Comparison of ENCODE assay signal across 8 cellular contexts in genomic region chr6:24774696-24775519, GRCh38. TPM values are rescaled to one million over a fixed set of nuclear protein-coding genes. Genes with fewer than 3 reads are reported as not detected.
DNase-seq lines count a peak whose midpoint lies in the region; ATAC-seq and TF ChIP-seq lines count a peak whose summit lies in the region.

TSS of gene GMNN (plus strand) at chr6:24774937. CDS start at chr6:24777247, 2,310 bp downstream.

- H3K4me3 ChIP-seq in hepatocyte: peak within 1 kb of the TSS; percentile 96
- H3K4me3 ChIP-seq in aorta (ENCODE audit: low read length in 2 of 2): peak within 1 kb of the TSS; percentile 67 to 82

- H2AFZ ChIP-seq in hepatocyte: peak within 1 kb of the TSS; percentile 97

- H4K20me1 ChIP-seq in hepatocyte (ENCODE audit: insufficient read depth, poor library complexity, severe bottlenecking): no peaks in the 10 kb centered on the region

- H3K27me3 ChIP-seq in hepatocyte: no peaks in the 10 kb centered on the region
- no peaks in the 10 kb centered on the region for H3K27me3 ChIP-seq in aorta (ENCODE audit: control insufficient read depth in 1 of 2, insufficient read depth in 2 of 2, low read length in 1 of 2)

- H3K27ac ChIP-seq in hepatocyte: peak within 1 kb of the TSS; percentile 91
- H3K27ac ChIP-seq in aorta (ENCODE audit: low read depth in 1 of 2, low read length in 2 of 2): peak within 1 kb of the TSS; percentile 34 to 86

- H3K9me3 ChIP-seq in hepatocyte (ENCODE audit: low read depth) (no peaks in the 10 kb centered on the region), aorta (ENCODE audit: control insufficient read depth, low read length) (no peaks in the 10 kb centered on the region)

- WGBS in hepatocyte (ENCODE audit: low lambda C conversion rate, missing lambda C conversion rate): 2% methylated on average over 73 of the region's 75 CpGs
- 0% methylated on average over 63 to 75 of the region's 75 CpGs for WGBS in aorta, 2 donors

- H3K4me1 ChIP-seq in hepatocyte (ENCODE audit: insufficient read depth) (peaks cover 10% of the 10 kb centered on the region), aorta (ENCODE audit: control insufficient read depth in 1 of 2, insufficient read depth in 2 of 2, low read length in 2 of 2) (no peaks in the 10 kb centered on the region)

- no peaks in the 10 kb centered on the region for H3K9me2 ChIP-seq in hepatocyte (replicated peaks; ENCODE audit: insufficient read depth)

- H3K36me3 ChIP-seq in hepatocyte (replicated peaks; ENCODE audit: insufficient read depth, low read depth): no peaks in the 10 kb centered on the region
- H3K36me3 ChIP-seq in aorta (ENCODE audit: control insufficient read depth in 1 of 2, insufficient read depth in 2 of 2, low read length in 1 of 2): no peaks in the 10 kb centered on the region

- H3K4me2 ChIP-seq in hepatocyte: peak within 1 kb of the TSS; percentile 79

- DNase-seq in NCI-H2081 treated with DMSO at 0.1 percent for 48 hours (lab: John Stamatoyannopoulos, UW) (peak; percentile 83), T1000 (lab: John Stamatoyannopoulos, UW) (peak; percentile 86), astrocyte of the hippocampus (ENCODE audit: low read depth, low spot score) (peak; percentile 98), hepatocyte (ENCODE audit: low spot score) (peak; percentile 99), renal cortical epithelial cell (ENCODE audit: low read depth) (peak; percentile 79), aorta (peak; percentile 100)

- peaks cover 42% of the 10 kb centered on the region for H3K79me2 ChIP-seq in hepatocyte

- ATAC-seq in GM18519 (IDR thresholded peaks at IDR 0.05; ENCODE audit: low FRiP score, unreplicated experiment) (peak; percentile 83), HG03045 (IDR thresholded peaks at IDR 0.05; ENCODE audit: unreplicated experiment) (peak; percentile 96), aorta (ENCODE audit: low FRiP score) (peak; percentile 99)

- TF ChIP-seq CTCF in hepatocyte (IDR thresholded peaks at IDR 0.05; ENCODE audit: poor library complexity): no peak

- intact Hi-C loops in aorta (cut with DNase I): loop anchor here in 1 of 2 donors (2.0 kb wide), 1 partner anchor 54 kb away; no protein-coding TSS in a partner anchor

RNA-seq across cellular contexts. Expression of gene GMNN, which starts in this region (rescaled TPM):
- total RNA-seq in hepatocyte: 66.8 and 73.1 TPM in 2 replicates
- polyA plus RNA-seq in hepatocyte: 65.3 and 76.3 TPM in 2 replicates
- total RNA-seq in renal cortical epithelial cell: 12.1 and 19.3 TPM in 2 replicates
- total RNA-seq in aorta: 10 to 100 TPM in 1 of 2 donors, 1 to 10 TPM in 1; 5.3 to 10.2 TPM
- 10 to 100 TPM in 1 of 2 donors, 1 to 10 TPM in 1; 6.8 to 13.1 TPM for polyA plus RNA-seq in aorta

Comparison
In these comparisons a context has a peak if more than half of its experiments do, and no peak if none do; other contexts are left out.
1. Peak in every context shown above with its lines: DNase-seq, ATAC-seq, H3K4me3 ChIP-seq and H3K27ac ChIP-seq.